Comparison of ENCODE assay signal across 8 cellular contexts in the genomic region with DNA sequence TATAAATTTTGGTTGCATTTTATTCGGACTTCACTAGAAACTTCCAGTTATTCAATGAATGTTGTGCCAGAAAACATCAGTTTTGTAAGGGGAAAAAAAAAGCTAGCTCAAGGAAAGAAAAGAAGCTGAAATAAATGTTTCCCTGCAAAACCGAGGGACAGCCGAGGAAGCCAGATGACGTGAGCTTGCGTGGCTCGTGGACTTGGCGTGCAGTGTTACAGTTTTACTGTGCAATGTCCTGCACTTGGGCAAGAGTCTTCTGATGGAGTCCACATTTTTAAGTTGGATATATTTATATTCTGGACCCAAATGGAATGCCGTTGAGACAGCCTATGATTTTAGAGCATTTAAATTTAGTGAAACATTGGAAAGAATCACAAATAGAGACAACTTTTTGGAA.
DNase-seq lines count a peak whose midpoint lies in the region; ATAC-seq, FAIRE-seq and TF ChIP-seq lines count a peak whose summit lies in the region.
"Not testable (repeated sequence)": the region's sequence is repeated elsewhere in the genome, so short reads cannot be mapped to it uniquely, and the experiment has no call there.

No MANE protein-coding gene starts in this region.

- not testable (repeated sequence) for H3K9me2 ChIP-seq in GM23248 (ENCODE audit: insufficient read depth)

- DNase-seq in GM23248 (peak; percentile 58), fibroblast of mammary gland (ENCODE audit: low read depth) (peak; percentile 38), kidney (peak; percentile 49), upper lobe of right lung (peak; percentile 37)
- DNase-seq in adipocyte (ENCODE audit: low read depth); H1 (ENCODE audit: low read depth in 1 of 2, low spot score in 2 of 2); pancreas: not testable (repeated sequence)

- H4K20me1 ChIP-seq in GM23248 (ENCODE audit: insufficient read depth); H1 (replicated peaks in 1 of 2; ENCODE audit: control insufficient read depth in 1 of 2, insufficient read depth in 2 of 2, low read length in 2 of 2): not testable (repeated sequence)

- not testable (repeated sequence) for H3K4ac ChIP-seq in H1 (replicated peaks; ENCODE audit: insufficient read length, low read depth, low read length)

- peaks cover 12% of the 10 kb centered on the region; the same call in 1 of the 2 replicates for H3K23me2 ChIP-seq in H1 (ENCODE audit: low read depth, low read length)

- intact Hi-C loops in kidney (cut with DNase I); pancreas (cut with DNase I); upper lobe of right lung (cut with DNase I): not testable (repeated sequence)

- H3K4me3 ChIP-seq in ACC112 (ENCODE audit: low read depth, low read length) (peak overlapping the region; percentile 53), GM23248 (peak overlapping the region; percentile 38), adipocyte (ENCODE audit: low read length) (peak overlapping the region; percentile 68)
- not testable (repeated sequence) for H3K4me3 ChIP-seq in H1 (ENCODE audit: extremely low read depth in 1 of 4, insufficient read depth in 2 of 4, low read depth in 3 of 4, low read length in 4 of 4); fibroblast of mammary gland (ENCODE audit: control insufficient read depth, low read depth, low read length); kidney (ENCODE audit: low read length in 2 of 2); pancreas; upper lobe of right lung

- not testable (repeated sequence) for H4K5ac ChIP-seq in H1 (ENCODE audit: insufficient read length, low read depth, low read length)

- not testable (repeated sequence) for H2BK12ac ChIP-seq in H1 (ENCODE audit: low read depth, low read length)

- not testable (repeated sequence) for H2AFZ ChIP-seq in ACC112 (ENCODE audit: low read length, unreplicated experiment); GM23248; H1 (ENCODE audit: low read length)

- not testable (repeated sequence) for H3K56ac ChIP-seq in H1 (replicated peaks; ENCODE audit: insufficient read length, low read depth, low read length)

- H3K9ac ChIP-seq in GM23248; adipocyte (ENCODE audit: low read length); H1 (replicated peaks in 1 of 4; ENCODE audit: extremely low read depth in 1 of 4, low read depth in 3 of 4, low read length in 3 of 4); kidney (ENCODE audit: low read length in 2 of 2): not testable (repeated sequence)

- not testable (repeated sequence) for H2AK5ac ChIP-seq in H1 (ENCODE audit: low read depth, low read length)

- TF ChIP-seq CTCF in H1 (IDR thresholded peaks at IDR 0.05; ENCODE audit: control extremely low read depth in 1 of 3, insufficient read depth in 1 of 3, low read depth in 1 of 3, low read length in 3 of 3); fibroblast of mammary gland (conservative IDR thresholded peaks at IDR 0.05; ENCODE audit: control insufficient read depth, insufficient read depth, low read depth, low read length); kidney (IDR thresholded peaks at IDR 0.05; ENCODE audit: borderline replicate concordance, extremely low read depth, insufficient read depth); pancreas (IDR thresholded peaks at IDR 0.05); upper lobe of right lung (IDR thresholded peaks at IDR 0.05): not testable (repeated sequence)

- CTCF ChIA-PET in H1 (lab: Charles Lee; ENCODE audit: partially characterized antibody), result not testable (repeated sequence)

- H3K79me2 ChIP-seq in ACC112 (ENCODE audit: control insufficient read depth, insufficient read depth, low read length, unreplicated experiment); GM23248 (ENCODE audit: insufficient read depth); H1 (ENCODE audit: control insufficient read depth in 1 of 2, insufficient read depth in 2 of 2, low read length in 2 of 2): not testable (repeated sequence)

- H3K4me2 ChIP-seq in GM23248 (ENCODE audit: unreplicated experiment), result peak overlapping the region; percentile 59
- H3K4me2 ChIP-seq in H1 (ENCODE audit: insufficient read depth in 1 of 2, low read depth in 2 of 2, low read length in 2 of 2), result not testable (repeated sequence)

- H3K4me1 ChIP-seq in ACC112 (ENCODE audit: control insufficient read depth, insufficient read depth, low read length, unreplicated experiment); GM23248 (ENCODE audit: insufficient read depth); adipocyte (ENCODE audit: control insufficient read depth, insufficient read depth, low read length); H1 (replicated peaks in 1 of 4; ENCODE audit: control insufficient read depth in 3 of 4, insufficient read depth in 4 of 4, low read length in 3 of 4); kidney (ENCODE audit: control insufficient read depth in 1 of 2, insufficient read depth in 1 of 2, low read depth in 1 of 2, low read length in 2 of 2); pancreas; upper lobe of right lung: not testable (repeated sequence)

- TF ChIP-seq EP300 in H1 (IDR thresholded peaks at IDR 0.05; ENCODE audit: borderline replicate concordance in 1 of 2, low read depth in 2 of 2, low read length in 2 of 2), result not testable (repeated sequence)

- TF ChIP-seq POLR2A in H1 (IDR thresholded peaks at IDR 0.05; ENCODE audit: control extremely low read depth in 1 of 2, low read depth in 2 of 2, low read length in 2 of 2), result not testable (repeated sequence)

- not testable (repeated sequence) for TF ChIP-seq RAD21 in H1 (IDR thresholded peaks at IDR 0.05 in 1 of 2, conservative IDR thresholded peaks at IDR 0.05 in 1 of 2; ENCODE audit: low read depth in 2 of 2, low read length in 2 of 2)

- not testable (repeated sequence) for H2BK5ac ChIP-seq in H1 (ENCODE audit: low read depth, low read length)

- H3F3A ChIP-seq in GM23248 (ENCODE audit: insufficient read depth), result not testable (repeated sequence)

- not testable (repeated sequence) for H3K18ac ChIP-seq in H1 (ENCODE audit: extremely low read depth, low read length)

- H3K36me3 ChIP-seq in ACC112 (ENCODE audit: insufficient read depth, low read length); GM23248 (ENCODE audit: low read depth); adipocyte (ENCODE audit: control insufficient read depth, insufficient read depth, low read length, severe bottlenecking); H1 (ENCODE audit: control insufficient read depth in 2 of 4, insufficient read depth in 4 of 4, low read length in 3 of 4); kidney (ENCODE audit: control insufficient read depth in 1 of 2, insufficient read depth in 2 of 2, low read length in 2 of 2); pancreas; upper lobe of right lung: not testable (repeated sequence)

- WGBS in GM23248 (ENCODE audit: low coverage in 1 of 2, low lambda C conversion rate in 2 of 2, missing lambda C conversion rate in 2 of 2), 2 experiments, result 3 to 4% methylated on average over 8 of the region's 8 CpGs
- 93% methylated on average over 8 of the region's 8 CpGs; no CpG with 5 or more reads in 1 of the 2 experiments for WGBS in H1 (ENCODE audit: extremely low coverage in 1 of 2, insufficient coverage in 1 of 2, insufficient read length in 1 of 2, insufficient replicate concordance in 2 of 2, low coverage in 1 of 2, low lambda C conversion rate in 2 of 2, missing lambda C conversion rate in 1 of 2), 2 experiments
- WGBS in pancreas, 2 donors, result 62 to 72% methylated on average over 7 to 8 of the region's 8 CpGs

- H3K23ac ChIP-seq in H1 (ENCODE audit: insufficient read length), result not testable (repeated sequence)

- H3K14ac ChIP-seq in H1 (ENCODE audit: insufficient read length), result not testable (repeated sequence)

- not testable (repeated sequence) for H2BK120ac ChIP-seq in H1 (replicated peaks; ENCODE audit: low read depth, low read length)

- H2BK15ac ChIP-seq in H1 (ENCODE audit: low read length), result not testable (repeated sequence)

- ATAC-seq in pancreas, upper lobe of right lung: not testable (repeated sequence)

- H4K91ac ChIP-seq in H1 (replicated peaks; ENCODE audit: insufficient read length, low read length), result not testable (repeated sequence)

- H3K79me1 ChIP-seq in H1 (ENCODE audit: low read depth, low read length), result not testable (repeated sequence)

- H3K27ac ChIP-seq in ACC112 (ENCODE audit: low read depth, low read length); GM23248; H1 (ENCODE audit: low read depth, low read length); kidney (ENCODE audit: low read depth in 2 of 2, low read length in 2 of 2); pancreas; upper lobe of right lung: not testable (repeated sequence)

- H3K27me3 ChIP-seq in ACC112 (ENCODE audit: insufficient read depth, low read length); GM23248 (replicated peaks; ENCODE audit: insufficient read depth); adipocyte (replicated peaks; ENCODE audit: control insufficient read depth, insufficient read depth, low read length); H1 (replicated peaks in 1 of 4; ENCODE audit: control insufficient read depth in 3 of 4, extremely low read depth in 1 of 4, insufficient read depth in 3 of 4, low read length in 3 of 4); pancreas; upper lobe of right lung: not testable (repeated sequence)

- not testable (repeated sequence) for H3K9me3 ChIP-seq in GM23248 (ENCODE audit: low read depth); adipocyte (ENCODE audit: control insufficient read depth, low read length); H1 (ENCODE audit: insufficient read depth in 2 of 2, low read depth in 1 of 2, low read length in 1 of 2); kidney (ENCODE audit: control insufficient read depth in 1 of 2, low read length in 2 of 2); pancreas; upper lobe of right lung

- POLR2A ChIA-PET in H1 (lab: Charles Lee; ENCODE audit: partially characterized antibody), result not testable (repeated sequence)

- H4K8ac ChIP-seq in H1 (ENCODE audit: extremely low read depth, insufficient read depth, low read length), result not testable (repeated sequence)

- in situ Hi-C loops in GM23248 (cut with MboI), result not testable (repeated sequence)

- FAIRE-seq in H1 (lab: Jason Lieb, UNC), result peak; percentile 7
- not testable (repeated sequence) for FAIRE-seq in kidney (lab: Jason Lieb, UNC)
- peak; percentile 56 for FAIRE-seq in pancreas (lab: Jason Lieb, UNC)

- H2BK20ac ChIP-seq in H1 (ENCODE audit: low read length), result not testable (repeated sequence)
